Comparison of ENCODE assay signal across 8 cellular contexts in genomic region chr17:37490638-37491614, GRCh38. TPM values are rescaled to one million over a fixed set of nuclear protein-coding genes. Genes with fewer than 3 reads are reported as not detected.
A peak's percentile ranks its signal among the peaks of the same experiment; 100 is the strongest.
DNase-seq lines count a peak whose midpoint lies in the region; ATAC-seq, FAIRE-seq and TF ChIP-seq lines count a peak whose summit lies in the region.

No MANE protein-coding gene starts in this region.

- intact Hi-C loops in CD14-positive monocyte (cut with micrococcal nuclease): no loop called here

- no peak for TF ChIP-seq POLR2A in GM12891 (IDR thresholded peaks at IDR 0.05; ENCODE audit: low read depth, low read length)

- H3K4me3 ChIP-seq in HL-60 (replicated peaks; ENCODE audit: insufficient read depth, low read length): peak overlapping the region; percentile 48

- H3K4me3 Mint-ChIP-seq in CD14-positive monocyte: peak overlapping the region; percentile 96 to 97
- peak overlapping the region; percentile 89 for H3K4me3 Mint-ChIP-seq in T-helper 2 cell treated with Interferon-gamma antibody and Interleukin-4, amounts not matched to agents 5 μg/mL and 100 μg/mL, for 36 hours
- peak overlapping the region; percentile 89 to 96 for H3K4me3 Mint-ChIP-seq in effector memory CD8-positive, alpha-beta T cell
- H3K4me3 Mint-ChIP-seq in memory B cell: peak overlapping the region; percentile 95

- H3K9me3 Mint-ChIP-seq in CD14-positive monocyte (peaks cover 0 to 5% (median 0%) of the 10 kb centered on the region in 7 donors), memory B cell (no peaks in the 10 kb centered on the region)
- H3K9me3 Mint-ChIP-seq in T-helper 2 cell treated with Interferon-gamma antibody and Interleukin-4, amounts not matched to agents 5 μg/mL and 100 μg/mL, for 36 hours: no peaks in the 10 kb centered on the region
- no peaks in the 10 kb centered on the region for H3K9me3 Mint-ChIP-seq in effector memory CD8-positive, alpha-beta T cell

- H3K36me3 Mint-ChIP-seq in CD14-positive monocyte (peaks cover 0 to 4% of the 10 kb centered on the region in 2 donors), memory B cell (no peaks in the 10 kb centered on the region)
- peaks cover 2% of the 10 kb centered on the region for H3K36me3 Mint-ChIP-seq in T-helper 2 cell treated with Interferon-gamma antibody and Interleukin-4, amounts not matched to agents 5 μg/mL and 100 μg/mL, for 36 hours (ENCODE audit: low read depth)
- peaks cover 8% of the 10 kb centered on the region for H3K36me3 Mint-ChIP-seq in effector memory CD8-positive, alpha-beta T cell (ENCODE audit: insufficient read depth)

- H3K27me3 Mint-ChIP-seq in CD14-positive monocyte (ENCODE audit: low read depth in 3 of 3) (peaks cover 23 to 37% (median 25%) of the 10 kb centered on the region in 3 donors), memory B cell (no peaks in the 10 kb centered on the region)
- peaks cover 3% of the 10 kb centered on the region for H3K27me3 Mint-ChIP-seq in T-helper 2 cell treated with Interferon-gamma antibody and Interleukin-4, amounts not matched to agents 5 μg/mL and 100 μg/mL, for 36 hours (ENCODE audit: low read depth)
- H3K27me3 Mint-ChIP-seq in effector memory CD8-positive, alpha-beta T cell: no peaks in the 10 kb centered on the region

- TF ChIP-seq CTCF in CD14-positive monocyte (IDR thresholded peaks at IDR 0.05): no peak
- no peak for TF ChIP-seq CTCF in HL-60 (IDR thresholded peaks at IDR 0.05; ENCODE audit: insufficient read depth, low read length)

- no peaks in the 10 kb centered on the region for H3K27me3 ChIP-seq in HL-60 (ENCODE audit: insufficient read depth, poor library complexity, severe bottlenecking)

- DNase-seq in CD14-positive monocyte (ENCODE audit: low spot score) (no peak), HL-60 (ENCODE audit: low read depth in 1 of 2, low spot score in 1 of 2) (peak; percentile 27 to 49), memory B cell (ENCODE audit: low spot score in 2 of 2) (no peak), COR-L47 (lab: John Stamatoyannopoulos, UW) (no peak), GM12891 (ENCODE audit: insufficient read length, low spot score) (no peak)
- peak; percentile 28 for DNase-seq in T-helper 2 cell treated with Interferon-gamma antibody and Interleukin-4, amounts not matched to agents 5 μg/mL and 100 μg/mL, for 36 hours (ENCODE audit: low spot score)
- no peak for DNase-seq in effector memory CD8-positive, alpha-beta T cell

- H3K27ac ChIP-seq in HL-60 (replicated peaks) (peak overlapping the region; percentile 62), temporal lobe (ENCODE audit: low read depth, low read length) (peak overlapping the region; percentile 33)

- peak overlapping the region in 4 of 7 donors; percentile 17 to 75 (median 56) for H3K27ac Mint-ChIP-seq in CD14-positive monocyte
- peak overlapping the region; percentile 88 for H3K27ac Mint-ChIP-seq in T-helper 2 cell treated with Interferon-gamma antibody and Interleukin-4, amounts not matched to agents 5 μg/mL and 100 μg/mL, for 36 hours
- peak overlapping the region; percentile 84 to 92 for H3K27ac Mint-ChIP-seq in effector memory CD8-positive, alpha-beta T cell
- peak overlapping the region; percentile 77 for H3K27ac Mint-ChIP-seq in memory B cell

- peaks cover 32% of the 10 kb centered on the region for H3K4me1 Mint-ChIP-seq in CD14-positive monocyte
- peaks cover 33% of the 10 kb centered on the region for H3K4me1 Mint-ChIP-seq in T-helper 2 cell treated with Interferon-gamma antibody and Interleukin-4, amounts not matched to agents 5 μg/mL and 100 μg/mL, for 36 hours (ENCODE audit: low read depth)
- H3K4me1 Mint-ChIP-seq in effector memory CD8-positive, alpha-beta T cell (ENCODE audit: low read depth in 2 of 2): peaks cover 20 to 27% of the 10 kb centered on the region in 2 donors
- H3K4me1 Mint-ChIP-seq in memory B cell: peaks cover 14% of the 10 kb centered on the region

- no peak for FAIRE-seq in GM12891 (lab: Jason Lieb, UNC)

- ATAC-seq in effector memory CD8-positive, alpha-beta T cell (replicated peaks): no peak
- no peak for ATAC-seq in memory B cell (ENCODE audit: low read depth)

TF ChIP-seq in GM12891, 5 proteins besides CTCF, POLR2A, EP300 and RAD21:
- no peak for TF ChIP-seq POU2F2 (IDR thresholded peaks at IDR 0.05; ENCODE audit: low read depth, low read length)
- TF ChIP-seq TAF1 (IDR thresholded peaks at IDR 0.05; ENCODE audit: low read depth, low read length): no peak
- TF ChIP-seq SPI1 (IDR thresholded peaks at IDR 0.05; ENCODE audit: low read depth, low read length): no peak
- no peak for TF ChIP-seq POLR2AphosphoS5 (IDR thresholded peaks at IDR 0.05; ENCODE audit: low read depth, low read length)
- TF ChIP-seq PAX5 (IDR thresholded peaks at IDR 0.05; ENCODE audit: insufficient read depth, low read length, severe bottlenecking): no peak

RNA-seq across cellular contexts. Expression of gene DUSP14, which starts 1.2 kb away (rescaled TPM):
- polyA plus RNA-seq in CD14-positive monocyte: 1 to 10 TPM in 1 of 2 donors, under 1 TPM in 1; 0.24 to 1.1 TPM
- 9.1 TPM for total RNA-seq in temporal lobe
- polyA plus RNA-seq in GM12891 (2012; ENCODE audit: low read depth, missing spikeins): 9.2 TPM

Comparison
In these comparisons a context has a peak if more than half of its experiments do, and no peak if none do; other contexts are left out.
1. DNase-seq: peak in HL-60 (2 of 2) and T-helper 2 cell treated with Interferon-gamma antibody and Interleukin-4, amounts not matched to agents 5 μg/mL and 100 μg/mL, for 36 hours (single experiment); none in CD14-positive monocyte (single experiment), effector memory CD8-positive, alpha-beta T cell (0 of 3), memory B cell (0 of 2), COR-L47 (single experiment) and GM12891 (single experiment).
2. Peak in every context shown above with its lines, with median percentiles within 50 percentile points of each other: H3K27ac Mint-ChIP-seq and H3K4me3 Mint-ChIP-seq.